ENCODE assay signal across 8 cellular contexts in the genomic region with DNA sequence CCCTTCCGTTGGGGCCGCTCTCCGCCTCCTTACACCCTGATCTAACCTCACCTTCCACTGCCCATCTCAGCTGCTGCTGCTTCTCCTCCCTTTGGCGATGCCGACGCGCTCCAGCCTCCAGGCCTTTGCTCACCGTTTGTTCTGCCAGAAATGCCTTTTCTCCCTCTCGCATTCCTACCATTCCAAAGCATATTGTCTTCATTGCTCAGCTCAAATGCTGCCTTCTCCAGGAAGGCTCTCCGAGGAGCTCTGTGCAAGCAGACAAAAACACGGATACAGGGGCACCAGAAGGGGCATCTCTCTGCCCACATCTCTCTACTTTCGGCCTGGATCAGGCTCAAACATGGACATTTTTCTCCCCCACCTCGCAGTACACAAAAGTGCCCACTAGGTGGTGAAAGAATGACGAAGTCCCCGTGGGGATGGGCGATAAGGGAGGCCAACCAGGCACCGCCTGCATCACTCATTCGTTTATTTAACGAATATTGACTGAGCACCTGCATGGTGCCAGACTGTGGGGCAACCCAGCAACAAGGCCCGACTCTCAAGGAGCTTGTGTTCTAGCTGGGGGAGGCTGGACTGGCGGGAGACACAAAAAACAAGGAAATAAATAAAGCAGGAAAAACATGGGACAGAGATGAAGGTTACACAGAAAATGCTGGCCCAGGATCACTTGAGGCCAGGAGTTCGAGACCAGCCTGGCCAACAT.
DNase-seq lines count a peak whose midpoint lies in the region; ATAC-seq lines count a peak whose summit lies in the region.

No MANE protein-coding gene starts in this region.

- ATAC-seq in HG03520 (IDR thresholded peaks at IDR 0.05; ENCODE audit: unreplicated experiment): no peak

- DNase-seq in CD1c-positive myeloid dendritic cell (ENCODE audit: extremely low spot score): peak; percentile 76
- DNase-seq in HCEC 1CT: peak; percentile 67
- peak; percentile 73 for DNase-seq in NCI-H345 (lab: John Stamatoyannopoulos, UW)
- peak; percentile 70 to 76 for DNase-seq in activated CD4-positive, alpha-beta T cell treated with anti-CD3 and anti-CD28 coated beads, Interleukin-2, amount 50 U/mL, for 4 hours
- peak; percentile 82 for DNase-seq in ecto neural progenitor cell (ENCODE audit: low spot score)
- DNase-seq in medulla oblongata (ENCODE audit: extremely low spot score): peak; percentile 87
- peak; percentile 41 for DNase-seq in stimulated activated CD8-positive, alpha-beta memory T cell treated with anti-CD3 and anti-CD28 coated beads, Interleukin-12 subunit alpha, Interleukin-12 subunit beta, amount 100 ng/mL, for 24 hours (ENCODE audit: extremely low read depth)
